In the genomic region with DNA sequence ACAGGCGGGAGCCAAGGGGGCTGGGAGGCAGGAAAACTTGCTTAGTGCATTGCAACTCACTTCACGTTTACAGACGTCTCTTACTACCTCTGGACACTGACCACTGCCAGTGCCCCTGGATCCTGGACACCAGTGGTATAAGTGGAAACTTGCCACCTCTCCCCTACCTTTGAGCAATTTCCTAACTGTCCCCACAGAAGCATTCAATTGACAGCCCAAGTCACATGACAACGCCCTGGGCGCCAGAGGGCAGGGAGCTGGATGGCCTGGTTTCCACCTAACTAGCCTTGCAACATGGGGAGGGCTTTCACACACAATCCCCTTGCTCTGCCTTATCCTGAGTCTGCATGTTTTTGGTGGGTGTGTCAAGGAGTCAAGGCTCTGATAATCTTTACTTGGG, we compare ENCODE assay signal across 8 cellular contexts.
"Had no signal": no experiment of that assay in that cellular context is flagged by ENCODE, and none has a peak within 500 bp of the region (broad histone marks: within the 10 kb centered on the region; RNA-seq: fewer than 3 reads in every experiment).

No MANE protein-coding gene starts in this region.

- DNase-seq: GDM1, GF-D8 had no signal

- H3K4me3 ChIP-seq: GM12878 had no signal

- FAIRE-seq: G401.6, GM12878, GM12891, GM12892, GM18507, GM19239 had no signal

- ATAC-seq: GM12878 had no signal
